26 cellular contexts compared by ENCODE assay signal in the genomic region with DNA sequence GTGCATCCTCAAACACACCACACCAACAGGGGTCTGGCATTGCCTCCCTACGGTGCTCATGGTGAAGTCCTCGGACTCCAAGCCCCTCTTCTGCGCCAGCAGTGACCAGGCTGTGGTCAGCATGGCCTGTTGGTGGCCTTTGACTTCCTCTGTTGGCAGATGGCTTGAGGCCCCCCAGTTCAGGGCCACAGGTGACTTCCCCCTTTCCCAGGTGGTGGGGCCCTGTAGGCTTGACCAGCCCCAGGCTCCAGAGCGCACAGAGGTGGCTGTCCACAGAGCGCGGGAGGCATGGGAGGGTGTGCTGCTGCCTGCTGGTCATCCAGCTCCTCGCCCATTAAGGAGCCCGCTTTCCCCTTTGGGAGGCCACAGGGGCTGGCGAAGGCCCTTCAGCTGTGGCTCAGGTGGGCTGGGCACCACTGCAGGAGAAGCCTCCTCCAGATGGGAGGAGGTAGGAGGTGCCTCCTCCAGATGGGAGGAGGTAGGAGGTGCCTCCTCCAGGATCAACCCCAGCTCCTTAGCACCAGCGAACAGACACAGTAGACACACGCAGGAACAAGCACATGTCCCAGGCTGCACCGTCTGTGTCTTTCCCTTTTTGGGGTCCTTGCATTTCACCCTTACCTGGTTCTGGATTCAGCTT. TPM values are rescaled to one million over a fixed set of nuclear protein-coding genes. Genes with fewer than 3 reads are reported as not detected.
DNase-seq lines count a peak whose midpoint lies in the region; ATAC-seq and TF ChIP-seq lines count a peak whose summit lies in the region.
"Had no signal": no experiment of that assay in that cellular context is flagged by ENCODE, and none has a peak within 500 bp of the region (broad histone marks: within the 10 kb centered on the region; RNA-seq: fewer than 3 reads in every experiment).

No MANE protein-coding gene starts in this region.

- H3K36me3 ChIP-seq in right lobe of liver, result no peaks in the 10 kb centered on the region
- no peaks in the 10 kb centered on the region for H3K36me3 ChIP-seq in upper lobe of right lung
- H3K36me3 ChIP-seq: adrenal gland, heart right ventricle, WERI-Rb-1 had no signal

- no peak for TF ChIP-seq POLR2A in right lobe of liver (IDR thresholded peaks at IDR 0.05)

- H3K4me3 ChIP-seq in dorsolateral prefrontal cortex, result no peak overlapping the region
- H3K4me3 ChIP-seq in right lobe of liver, result no peak overlapping the region
- no peak overlapping the region for H3K4me3 ChIP-seq in upper lobe of right lung
- H3K4me3 ChIP-seq: adrenal gland, heart right ventricle, PC-9, testis had no signal

- H3K27ac ChIP-seq in dorsolateral prefrontal cortex, result no peak overlapping the region
- no peak overlapping the region for H3K27ac ChIP-seq in right lobe of liver
- no peak overlapping the region for H3K27ac ChIP-seq in upper lobe of right lung
- H3K27ac ChIP-seq: adrenal gland, heart right ventricle, PC-9, testis, WERI-Rb-1 had no signal

- no peaks in the 10 kb centered on the region for H3K36me3 Mint-ChIP-seq in activated naive CD8-positive, alpha-beta T cell treated with anti-CD3 and anti-CD28 coated beads, Interleukin-2, amount 10 ng/mL, durations not matched to agents 7 days and 5 days
- H3K36me3 Mint-ChIP-seq in activated naive CD8-positive, alpha-beta T cell treated with anti-CD3 and anti-CD28 coated beads for 36 hours, result no peaks in the 10 kb centered on the region
- no peaks in the 10 kb centered on the region for H3K36me3 Mint-ChIP-seq in activated CD4-positive, alpha-beta memory T cell treated with anti-CD3 and anti-CD28 coated beads, Interleukin-2, amount 10 ng/mL, durations not matched to agents 7 days and 5 days (ENCODE audit: low read depth)
- H3K36me3 Mint-ChIP-seq in activated CD4-positive, alpha-beta memory T cell treated with anti-CD3 and anti-CD28 coated beads for 36 hours, result no peaks in the 10 kb centered on the region

- intact Hi-C loops in dorsolateral prefrontal cortex (cut with DNase I), result no loop called here
- intact Hi-C loops in right lobe of liver (cut with DNase I), result no loop called here
- intact Hi-C loops in upper lobe of right lung (cut with DNase I), result no loop called here
- intact Hi-C loops in activated CD4-positive, alpha-beta memory T cell treated with anti-CD3 and anti-CD28 coated beads for 36 hours (cut with micrococcal nuclease), result loop anchor here (5.0 kb wide), 1 partner anchor 123 kb away; no protein-coding TSS in a partner anchor

- no peaks in the 10 kb centered on the region for H3K27me3 Mint-ChIP-seq in activated naive CD8-positive, alpha-beta T cell treated with anti-CD3 and anti-CD28 coated beads, Interleukin-2, amount 10 ng/mL, durations not matched to agents 7 days and 5 days
- peaks cover 20% of the 10 kb centered on the region for H3K27me3 Mint-ChIP-seq in activated naive CD8-positive, alpha-beta T cell treated with anti-CD3 and anti-CD28 coated beads for 36 hours
- H3K27me3 Mint-ChIP-seq in activated CD4-positive, alpha-beta memory T cell treated with anti-CD3 and anti-CD28 coated beads, Interleukin-2, amount 10 ng/mL, durations not matched to agents 7 days and 5 days, result no peaks in the 10 kb centered on the region
- H3K27me3 Mint-ChIP-seq in activated CD4-positive, alpha-beta memory T cell treated with anti-CD3 and anti-CD28 coated beads for 36 hours, result peaks cover 19% of the 10 kb centered on the region

- H3K4me3 Mint-ChIP-seq in activated naive CD8-positive, alpha-beta T cell treated with anti-CD3 and anti-CD28 coated beads, Interleukin-2, amount 10 ng/mL, durations not matched to agents 7 days and 5 days, result no peak overlapping the region
- no peak overlapping the region for H3K4me3 Mint-ChIP-seq in activated naive CD8-positive, alpha-beta T cell treated with anti-CD3 and anti-CD28 coated beads for 36 hours
- no peak overlapping the region for H3K4me3 Mint-ChIP-seq in activated CD4-positive, alpha-beta memory T cell treated with anti-CD3 and anti-CD28 coated beads, Interleukin-2, amount 10 ng/mL, durations not matched to agents 7 days and 5 days
- H3K4me3 Mint-ChIP-seq in activated CD4-positive, alpha-beta memory T cell treated with anti-CD3 and anti-CD28 coated beads for 36 hours, result no peak overlapping the region
- H3K4me3 Mint-ChIP-seq: activated CD8-positive, alpha-beta T cell treated with anti-CD3 and anti-CD28 coated beads for 36 hours; CD4-positive, alpha-beta T cell; dendritic cell treated with granulocyte-macrophage colony-stimulating factor and Interleukin-4, amounts not matched to agents 40 ng/mL and 50 ng/mL, for 4 days; T-helper 17 cell had no signal

- ATAC-seq in activated naive CD8-positive, alpha-beta T cell treated with anti-CD3 and anti-CD28 coated beads, Interleukin-2, amount 10 ng/mL, durations not matched to agents 7 days and 5 days (ENCODE audit: low read depth), result no peak
- ATAC-seq in right lobe of liver (no peak), upper lobe of right lung (no peak), GM18517 (IDR thresholded peaks at IDR 0.05; ENCODE audit: unreplicated experiment) (no peak)
- ATAC-seq: activated CD8-positive, alpha-beta T cell treated with anti-CD3 and anti-CD28 coated beads for 36 hours; heart right ventricle; right cardiac atrium; T-helper 17 cell had no signal

- WGBS in right lobe of liver (ENCODE audit: insufficient coverage, low coverage, low lambda C conversion rate, missing lambda C conversion rate), result 49% methylated on average over 3 of the region's 12 CpGs

- H3K9me3 Mint-ChIP-seq in activated naive CD8-positive, alpha-beta T cell treated with anti-CD3 and anti-CD28 coated beads, Interleukin-2, amount 10 ng/mL, durations not matched to agents 7 days and 5 days, result peaks cover 6% of the 10 kb centered on the region
- H3K9me3 Mint-ChIP-seq in activated naive CD8-positive, alpha-beta T cell treated with anti-CD3 and anti-CD28 coated beads for 36 hours, result no peaks in the 10 kb centered on the region
- peaks cover 11% of the 10 kb centered on the region for H3K9me3 Mint-ChIP-seq in activated CD4-positive, alpha-beta memory T cell treated with anti-CD3 and anti-CD28 coated beads, Interleukin-2, amount 10 ng/mL, durations not matched to agents 7 days and 5 days
- no peaks in the 10 kb centered on the region for H3K9me3 Mint-ChIP-seq in activated CD4-positive, alpha-beta memory T cell treated with anti-CD3 and anti-CD28 coated beads for 36 hours
- H3K9me3 Mint-ChIP-seq: activated CD8-positive, alpha-beta T cell treated with anti-CD3 and anti-CD28 coated beads for 36 hours; CD4-positive, alpha-beta T cell had no signal

- H3K27ac Mint-ChIP-seq in activated naive CD8-positive, alpha-beta T cell treated with anti-CD3 and anti-CD28 coated beads, Interleukin-2, amount 10 ng/mL, durations not matched to agents 7 days and 5 days, result no peak overlapping the region
- no peak overlapping the region for H3K27ac Mint-ChIP-seq in activated naive CD8-positive, alpha-beta T cell treated with anti-CD3 and anti-CD28 coated beads for 36 hours
- H3K27ac Mint-ChIP-seq in activated CD4-positive, alpha-beta memory T cell treated with anti-CD3 and anti-CD28 coated beads, Interleukin-2, amount 10 ng/mL, durations not matched to agents 7 days and 5 days, result no peak overlapping the region
- no peak overlapping the region for H3K27ac Mint-ChIP-seq in activated CD4-positive, alpha-beta memory T cell treated with anti-CD3 and anti-CD28 coated beads for 36 hours
- H3K27ac Mint-ChIP-seq: activated CD8-positive, alpha-beta T cell treated with anti-CD3 and anti-CD28 coated beads for 36 hours; CD4-positive, alpha-beta T cell; dendritic cell treated with granulocyte-macrophage colony-stimulating factor and Interleukin-4, amounts not matched to agents 40 ng/mL and 50 ng/mL, for 4 days; T-helper 17 cell had no signal

- peak; percentile 22 for DNase-seq in activated naive CD8-positive, alpha-beta T cell treated with anti-CD3 and anti-CD28 coated beads, Interleukin-2, amount 10 ng/mL, durations not matched to agents 7 days and 5 days
- DNase-seq in activated naive CD8-positive, alpha-beta T cell treated with anti-CD3 and anti-CD28 coated beads for 36 hours, result no peak
- peak in 6 of 10 donors; percentile 9 to 38 (median 28) for DNase-seq in dorsolateral prefrontal cortex
- DNase-seq in right lobe of liver, result peak; percentile 14 to 42 (median 42)
- DNase-seq in upper lobe of right lung, result peak; percentile 46
- DNase-seq in activated CD4-positive, alpha-beta memory T cell treated with anti-CD3 and anti-CD28 coated beads, Interleukin-2, amount 10 ng/mL, durations not matched to agents 7 days and 5 days, result no peak
- no peak for DNase-seq in activated CD4-positive, alpha-beta memory T cell treated with anti-CD3 and anti-CD28 coated beads for 36 hours
- DNase-seq: activated CD8-positive, alpha-beta T cell treated with anti-CD3 and anti-CD28 coated beads for 36 hours; GF-D8; NCI-H1694; NCI-H2227 treated with DMSO at 0.1 percent for 48 hours; PC-9; T-helper 17 cell; testis; WERI-Rb-1 had no signal

- CTCF ChIA-PET in activated CD4-positive, alpha-beta memory T cell treated with anti-CD3 and anti-CD28 coated beads, Interleukin-2, amount 10 ng/mL, durations not matched to agents 7 days and 5 days (lab: Charles Lee), result no interaction called here
- CTCF ChIA-PET in activated CD4-positive, alpha-beta memory T cell treated with anti-CD3 and anti-CD28 coated beads for 36 hours (lab: Charles Lee), result no interaction called here

- TF ChIP-seq CTCF in dorsolateral prefrontal cortex (IDR thresholded peaks at IDR 0.05 in 54 of 56, conservative IDR thresholded peaks at IDR 0.05 in 2 of 56; ENCODE audit: low read depth in 1 of 56, partially characterized antibody in 56 of 56) (no peak), right lobe of liver (IDR thresholded peaks at IDR 0.05) (no peak), upper lobe of right lung (IDR thresholded peaks at IDR 0.05) (no peak)

- H3K4me1 ChIP-seq in right lobe of liver (peaks cover 0 to 6% (median 0%) of the 10 kb centered on the region in 4 donors), upper lobe of right lung (no peaks in the 10 kb centered on the region)
- H3K4me1 ChIP-seq: adrenal gland, testis had no signal

- H3K4me1 Mint-ChIP-seq in activated naive CD8-positive, alpha-beta T cell treated with anti-CD3 and anti-CD28 coated beads, Interleukin-2, amount 10 ng/mL, durations not matched to agents 7 days and 5 days, result peaks cover 3% of the 10 kb centered on the region
- H3K4me1 Mint-ChIP-seq in activated naive CD8-positive, alpha-beta T cell treated with anti-CD3 and anti-CD28 coated beads for 36 hours, result no peaks in the 10 kb centered on the region
- H3K4me1 Mint-ChIP-seq in activated CD4-positive, alpha-beta memory T cell treated with anti-CD3 and anti-CD28 coated beads, Interleukin-2, amount 10 ng/mL, durations not matched to agents 7 days and 5 days, result no peaks in the 10 kb centered on the region
- H3K4me1 Mint-ChIP-seq in activated CD4-positive, alpha-beta memory T cell treated with anti-CD3 and anti-CD28 coated beads for 36 hours (ENCODE audit: low read depth), result no peaks in the 10 kb centered on the region
- H3K4me1 Mint-ChIP-seq: T-helper 17 cell had no signal

- H3K27me3 ChIP-seq in dorsolateral prefrontal cortex (peaks cover 0 to 40% (median 3%) of the 10 kb centered on the region in 45 donors), right lobe of liver (no peaks in the 10 kb centered on the region), upper lobe of right lung (peaks cover 41% of the 10 kb centered on the region)
- H3K27me3 ChIP-seq: testis had no signal

- POLR2A ChIA-PET in activated naive CD8-positive, alpha-beta T cell treated with anti-CD3 and anti-CD28 coated beads, Interleukin-2, amount 10 ng/mL, durations not matched to agents 7 days and 5 days (lab: Charles Lee), result no interaction called here
- POLR2A ChIA-PET in activated CD4-positive, alpha-beta memory T cell treated with anti-CD3 and anti-CD28 coated beads, Interleukin-2, amount 10 ng/mL, durations not matched to agents 7 days and 5 days (lab: Charles Lee), result no interaction called here
- POLR2A ChIA-PET in activated CD4-positive, alpha-beta memory T cell treated with anti-CD3 and anti-CD28 coated beads for 36 hours (lab: Charles Lee), result no interaction called here

- H3K9me3 ChIP-seq in right lobe of liver (no peaks in the 10 kb centered on the region), upper lobe of right lung (no peaks in the 10 kb centered on the region)
- H3K9me3 ChIP-seq: adrenal gland, heart right ventricle, testis had no signal

RNA-seq across cellular contexts. Expression of a gene that starts 52.1 kb away (rescaled TPM):
- not detected for total RNA-seq in activated naive CD8-positive, alpha-beta T cell treated with anti-CD3 and anti-CD28 coated beads, Interleukin-2, amount 10 ng/mL, durations not matched to agents 7 days and 5 days
- total RNA-seq in activated naive CD8-positive, alpha-beta T cell treated with anti-CD3 and anti-CD28 coated beads for 36 hours, result not detected
- total RNA-seq in dorsolateral prefrontal cortex (not detected), right lobe of liver (not detected), upper lobe of right lung (not detected)
- total RNA-seq in activated CD4-positive, alpha-beta memory T cell treated with anti-CD3 and anti-CD28 coated beads, Interleukin-2, amount 10 ng/mL, durations not matched to agents 7 days and 5 days, result not detected
- total RNA-seq in activated CD4-positive, alpha-beta memory T cell treated with anti-CD3 and anti-CD28 coated beads for 36 hours, result not detected
- total RNA-seq: activated CD8-positive, alpha-beta T cell treated with anti-CD3 and anti-CD28 coated beads for 36 hours; adrenal gland; bronchial epithelial cell; CD4-positive, alpha-beta T cell; heart right ventricle; lung microvascular endothelial cell; myocyte; omental fat pad; PC-9; right cardiac atrium; SK-MEL-5; T-helper 17 cell had no signal

Comparison
In these comparisons a context has a peak if more than half of its experiments do, and no peak if none do; other contexts are left out.
1. DNase-seq: peak in activated naive CD8-positive, alpha-beta T cell treated with anti-CD3 and anti-CD28 coated beads, Interleukin-2, amount 10 ng/mL, durations not matched to agents 7 days and 5 days (single experiment), dorsolateral prefrontal cortex (6 of 10), right lobe of liver (3 of 3) and upper lobe of right lung (single experiment); none in activated naive CD8-positive, alpha-beta T cell treated with anti-CD3 and anti-CD28 coated beads for 36 hours (single experiment), activated CD4-positive, alpha-beta memory T cell treated with anti-CD3 and anti-CD28 coated beads, Interleukin-2, amount 10 ng/mL, durations not matched to agents 7 days and 5 days (single experiment) and activated CD4-positive, alpha-beta memory T cell treated with anti-CD3 and anti-CD28 coated beads for 36 hours (single experiment).